In the genomic region with DNA sequence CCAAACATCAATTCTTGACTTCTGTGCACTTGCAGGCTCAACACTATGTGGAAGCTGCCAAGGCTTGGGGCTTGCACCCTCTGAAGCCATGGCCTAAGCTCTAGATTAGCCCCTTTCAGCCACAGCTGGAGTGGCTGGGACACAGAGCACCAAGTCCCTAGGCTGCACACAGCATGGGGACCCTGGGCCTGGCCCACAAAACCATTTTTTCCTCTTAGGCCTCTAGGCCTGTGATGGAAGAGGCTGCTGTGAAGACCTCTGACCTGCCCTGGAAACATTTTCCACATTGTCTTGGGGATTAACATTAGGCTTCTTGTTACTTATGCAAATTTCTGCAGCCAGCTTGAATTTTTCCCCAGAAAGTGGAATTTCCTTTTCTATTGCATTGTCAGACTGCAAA, we compare ENCODE assay signal across 4 cellular contexts. TPM values are rescaled to one million over a fixed set of nuclear protein-coding genes. Genes with fewer than 3 reads are reported as not detected.
"Had no signal": no experiment of that assay in that cellular context is flagged by ENCODE, and none has a peak within 500 bp of the region (broad histone marks: within the 10 kb centered on the region; RNA-seq: fewer than 3 reads in every experiment).

No MANE protein-coding gene starts in this region.

RNA-seq across cellular contexts. Expression of a gene that starts 10.7 kb away (rescaled TPM):
- total RNA-seq: LHCN-M2, M059J, MCF 10A, NCI-H460 had no signal

RNA-seq across cellular contexts. Expression of a gene that starts 25.6 kb away (rescaled TPM):
- total RNA-seq: LHCN-M2, MCF 10A, NCI-H460 had no signal
